In the genomic region with DNA sequence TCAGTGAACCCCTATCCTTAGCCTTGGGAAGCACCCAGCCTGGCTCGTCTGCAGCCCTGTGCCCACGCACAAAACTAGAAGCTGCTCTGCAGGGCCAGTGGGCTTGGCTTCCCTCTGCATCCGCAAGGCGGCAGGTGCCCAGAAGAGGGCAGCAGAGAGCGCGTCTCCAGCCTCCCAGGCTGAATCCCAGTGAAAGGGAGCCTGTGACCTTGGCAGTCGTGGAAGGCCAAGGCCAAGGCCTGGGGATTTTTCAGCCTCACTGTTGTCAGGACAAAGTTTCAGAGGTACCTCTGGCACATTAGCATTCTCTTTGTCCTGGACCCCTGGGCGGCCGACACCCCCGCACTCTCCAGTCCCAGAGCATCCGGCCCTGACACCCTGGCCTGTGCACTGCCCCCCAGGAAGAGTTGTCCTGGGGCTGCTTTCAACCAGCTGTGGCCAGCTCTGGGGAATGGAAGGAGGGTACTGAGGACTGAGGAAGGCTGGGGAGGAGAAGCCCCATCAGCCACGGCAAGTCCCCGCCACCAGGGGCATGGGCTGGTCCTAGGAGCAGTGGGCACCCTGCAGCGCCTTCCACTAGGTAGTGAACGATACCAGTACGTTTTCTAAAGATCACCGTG, we compare ENCODE assay signal across 8 cellular contexts.
A peak's percentile ranks its signal among the peaks of the same experiment; 100 is the strongest.
DNase-seq lines count a peak whose midpoint lies in the region; ATAC-seq and TF ChIP-seq lines count a peak whose summit lies in the region.

No MANE protein-coding gene starts in this region.

- no peak overlapping the region for H2BK5ac ChIP-seq in H9 (ENCODE audit: insufficient read length, low read length)

- DNase-seq in ELF-1 (ENCODE audit: low read depth, low spot score) (peak; percentile 87), H9 (peak; percentile 90), NCI-H1694 treated with DMSO at 0.1 percent for 48 hours (lab: John Stamatoyannopoulos, UW) (peak; percentile 48)
- peak; percentile 55 for DNase-seq in activated CD4-positive, alpha-beta T cell treated with anti-CD3 and anti-CD28 coated beads for 1 hour
- peak; percentile 27 for DNase-seq in central memory CD4-positive, alpha-beta T cell
- DNase-seq in stimulated activated CD4-positive, alpha-beta T cell treated with anti-CD3 and anti-CD28 coated beads, Interleukin-1b, Interleukin-23, amount 100 ng/mL, for 4 hours (ENCODE audit: low read depth in 2 of 2): peak; percentile 67 to 71

- H3K79me1 ChIP-seq in H9 (ENCODE audit: insufficient read depth, low read depth, low read length, poor library complexity, severe bottlenecking): no peaks in the 10 kb centered on the region

- H3K23ac ChIP-seq in H9 (ENCODE audit: insufficient read length, low read depth, low read length): no peak overlapping the region

- no peak for ATAC-seq in HG03439 (IDR thresholded peaks at IDR 0.05; ENCODE audit: unreplicated experiment)

- H4K91ac ChIP-seq in H9 (ENCODE audit: insufficient read length, low read depth, low read length): no peak overlapping the region

- no peak overlapping the region for H3K14ac ChIP-seq in H9 (ENCODE audit: insufficient read depth, low read length)

- H3K18ac ChIP-seq in H9 (ENCODE audit: insufficient read length, low read depth, low read length): no peak overlapping the region

- peaks cover 11% of the 10 kb centered on the region for H3K4me1 ChIP-seq in H9 (ENCODE audit: insufficient read depth, low read length)

- H2BK120ac ChIP-seq in H9 (ENCODE audit: low read depth, low read length, poor library complexity, severe bottlenecking): no peak overlapping the region

- no peaks in the 10 kb centered on the region for H4K20me1 ChIP-seq in H9 (ENCODE audit: control insufficient read depth, insufficient read depth, insufficient read length)

- H3K4me3 Mint-ChIP-seq in H9: peak overlapping the region in 1 of 2 experiments; percentile 51; a peak in 1 of 5 replicates

- H3K4me1 Mint-ChIP-seq in H9: peaks cover 42 to 47% of the 10 kb centered on the region in 2 experiments

- H3K27ac Mint-ChIP-seq in H9: peak overlapping the region; percentile 82 to 98 (median 89); a peak in 6 of 7 replicates

- no CpG with 5 or more reads among the region's 17 CpGs for WGBS in H9 (ENCODE audit: extremely low coverage, insufficient read length, low lambda C conversion rate)

- H3K9ac ChIP-seq in H9 (ENCODE audit: extremely low read depth, insufficient read length, low read length): no peak overlapping the region

- no peak overlapping the region for H2BK12ac ChIP-seq in H9 (ENCODE audit: insufficient read length, low read depth, low read length)

- H3K9me3 Mint-ChIP-seq in H9: peaks cover 3 to 4% of the 10 kb centered on the region in 2 experiments; a peak in 3 of 5 replicates

- no peak overlapping the region for H3T11ph ChIP-seq in H9 (ENCODE audit: low read length)

- H3K27me3 Mint-ChIP-seq in H9 (ENCODE audit: low read depth): peaks cover 2% of the 10 kb centered on the region

- no peak overlapping the region for H3K4ac ChIP-seq in H9 (ENCODE audit: low read depth, low read length)

- no peak overlapping the region for H3K4me2 ChIP-seq in H9 (ENCODE audit: insufficient read depth, insufficient read length, low read length)

- H3K56ac ChIP-seq in H9 (ENCODE audit: insufficient read length, low read depth, low read length): no peak overlapping the region

- H3K27me3 ChIP-seq in H9 (ENCODE audit: insufficient read depth, low read length) (no peaks in the 10 kb centered on the region), layer of hippocampus (ENCODE audit: control insufficient read depth, insufficient read depth, low read length) (no peaks in the 10 kb centered on the region)

- no peak overlapping the region for H4K8ac ChIP-seq in H9 (replicated peaks; ENCODE audit: insufficient read length, low read depth, low read length)

- H2BK20ac ChIP-seq in H9 (ENCODE audit: low read depth, low read length, poor library complexity, severe bottlenecking): no peak overlapping the region

- no peak overlapping the region for H2BK15ac ChIP-seq in H9 (ENCODE audit: low read depth, low read length)

- H3K36me3 Mint-ChIP-seq in H9 (ENCODE audit: insufficient read depth in 1 of 3, low read depth in 3 of 3): peaks cover 0 to 3% (median 2%) of the 10 kb centered on the region in 3 experiments; a peak in 2 of 7 replicates

- H2AFZ ChIP-seq in H9 (ENCODE audit: low read length): no peak overlapping the region

- H3K23me2 ChIP-seq in H9 (ENCODE audit: insufficient read length, low read depth, low read length, poor library complexity, severe bottlenecking): no peaks in the 10 kb centered on the region

- H3K27ac ChIP-seq in H9 (ENCODE audit: insufficient read length, low read depth, low read length): no peak overlapping the region
- H3K27ac ChIP-seq in layer of hippocampus (ENCODE audit: low read depth, low read length): peak overlapping the region; percentile 36

- H3K79me2 ChIP-seq in H9 (ENCODE audit: insufficient read depth, low read length): no peaks in the 10 kb centered on the region

- no peak overlapping the region for H2AK5ac ChIP-seq in H9 (ENCODE audit: insufficient read length, low read length)

- TF ChIP-seq CTCF in H9 (conservative IDR thresholded peaks at IDR 0.05): peak; percentile 87

- no peak overlapping the region for H4K5ac ChIP-seq in H9 (ENCODE audit: insufficient read length, low read depth, low read length)

- H3K9me3 ChIP-seq in H9 (ENCODE audit: control insufficient read depth, low read depth, low read length): no peaks in the 10 kb centered on the region

Comparison
In these comparisons a context has a peak if more than half of its experiments do, and no peak if none do; other contexts are left out.
1. DNase-seq: peak in every context shown above with its lines; median percentile 90 in H9; 87 in ELF-1; 69 in stimulated activated CD4-positive, alpha-beta T cell treated with anti-CD3 and anti-CD28 coated beads, Interleukin-1b, Interleukin-23, amount 100 ng/mL, for 4 hours; 55 in activated CD4-positive, alpha-beta T cell treated with anti-CD3 and anti-CD28 coated beads for 1 hour; 48 in NCI-H1694 treated with DMSO at 0.1 percent for 48 hours; 27 in central memory CD4-positive, alpha-beta T cell.